In genomic region chr6:135866445-135867143, GRCh38 we compare ENCODE assay signal across 13 cellular contexts.
"Had no signal": no experiment of that assay in that cellular context is flagged by ENCODE, and none has a peak within 500 bp of the region (broad histone marks: within the 10 kb centered on the region; RNA-seq: fewer than 3 reads in every experiment).

No MANE protein-coding gene starts in this region.

- H3K27ac ChIP-seq: coronary artery, epithelial cell of prostate had no signal

- ATAC-seq: effector memory CD8-positive, alpha-beta T cell; left colon; SK-N-SH treated with all-trans-retinoic acid at 6 μM for 48 hours had no signal

- DNase-seq: activated CD4-positive, alpha-beta T cell treated with anti-CD3 and anti-CD28 coated beads, Interleukin-2, amount 50 U/mL, for 1 hour; activated CD4-positive, CD25-positive, alpha-beta regulatory T cell; central memory CD4-positive, alpha-beta T cell; effector memory CD8-positive, alpha-beta T cell; immature natural killer cell; left colon; nephron progenitor cell; retina; stimulated activated CD4-positive, alpha-beta T cell treated with anti-CD3 and anti-CD28 coated beads, Interleukin-12 subunit alpha, Interleukin-12 subunit beta, amount 100 ng/mL, for 4 hours; stimulated activated naive CD4-positive, alpha-beta T cell treated with Interleukin-2 at 50 U/mL for 16 hours had no signal

- H3K4me3 ChIP-seq: coronary artery had no signal
